Comparison of ENCODE assay signal across 1 cellular context in the genomic region with DNA sequence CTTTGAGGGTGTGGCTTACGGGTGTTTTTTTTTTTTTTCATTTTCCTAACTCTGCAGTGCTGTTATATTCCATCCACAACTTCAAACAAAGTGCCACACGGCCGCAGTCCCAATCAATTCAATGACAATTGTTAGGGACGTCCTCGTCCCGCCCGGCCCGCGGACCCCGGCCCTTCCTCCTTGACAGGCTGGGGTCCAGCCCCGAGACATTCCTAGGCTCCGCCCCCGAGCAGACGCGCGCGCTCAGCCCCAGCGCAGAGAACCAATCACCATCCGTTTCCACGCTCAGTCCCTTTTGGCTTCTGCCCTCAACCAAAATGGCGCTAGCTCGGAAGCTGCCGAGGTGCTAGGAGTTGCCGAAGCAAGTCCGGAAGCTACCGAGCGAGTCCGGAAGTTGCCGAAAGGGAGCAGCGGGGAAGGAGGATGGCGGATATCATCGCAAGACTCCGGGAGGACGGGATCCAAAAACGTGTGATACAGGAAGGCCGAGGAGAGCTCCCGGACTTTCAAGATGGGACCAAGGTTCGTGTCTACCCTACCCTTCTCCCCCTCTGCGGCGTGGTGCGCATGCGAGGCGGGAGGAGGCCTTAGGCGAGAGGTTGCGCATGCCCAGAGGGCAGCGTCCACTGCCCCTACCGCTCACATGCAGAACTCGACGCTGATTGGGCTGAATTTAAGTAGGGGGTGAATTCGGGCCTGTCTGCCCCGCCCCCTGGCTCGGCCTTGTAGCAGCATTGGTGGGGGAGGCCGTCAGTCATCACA.
TF ChIP-seq lines count a peak whose summit lies in the region.

Gene AIP (plus strand): TSS at position 291 of the 762 bp plus-strand sequence. CDS start 133 bp downstream, at position 424.

TF ChIP-seq in K562, 482 proteins besides CTCF, POLR2A, EP300 and RAD21 (continued from another document):
- TF ChIP-seq, protein P1, sequence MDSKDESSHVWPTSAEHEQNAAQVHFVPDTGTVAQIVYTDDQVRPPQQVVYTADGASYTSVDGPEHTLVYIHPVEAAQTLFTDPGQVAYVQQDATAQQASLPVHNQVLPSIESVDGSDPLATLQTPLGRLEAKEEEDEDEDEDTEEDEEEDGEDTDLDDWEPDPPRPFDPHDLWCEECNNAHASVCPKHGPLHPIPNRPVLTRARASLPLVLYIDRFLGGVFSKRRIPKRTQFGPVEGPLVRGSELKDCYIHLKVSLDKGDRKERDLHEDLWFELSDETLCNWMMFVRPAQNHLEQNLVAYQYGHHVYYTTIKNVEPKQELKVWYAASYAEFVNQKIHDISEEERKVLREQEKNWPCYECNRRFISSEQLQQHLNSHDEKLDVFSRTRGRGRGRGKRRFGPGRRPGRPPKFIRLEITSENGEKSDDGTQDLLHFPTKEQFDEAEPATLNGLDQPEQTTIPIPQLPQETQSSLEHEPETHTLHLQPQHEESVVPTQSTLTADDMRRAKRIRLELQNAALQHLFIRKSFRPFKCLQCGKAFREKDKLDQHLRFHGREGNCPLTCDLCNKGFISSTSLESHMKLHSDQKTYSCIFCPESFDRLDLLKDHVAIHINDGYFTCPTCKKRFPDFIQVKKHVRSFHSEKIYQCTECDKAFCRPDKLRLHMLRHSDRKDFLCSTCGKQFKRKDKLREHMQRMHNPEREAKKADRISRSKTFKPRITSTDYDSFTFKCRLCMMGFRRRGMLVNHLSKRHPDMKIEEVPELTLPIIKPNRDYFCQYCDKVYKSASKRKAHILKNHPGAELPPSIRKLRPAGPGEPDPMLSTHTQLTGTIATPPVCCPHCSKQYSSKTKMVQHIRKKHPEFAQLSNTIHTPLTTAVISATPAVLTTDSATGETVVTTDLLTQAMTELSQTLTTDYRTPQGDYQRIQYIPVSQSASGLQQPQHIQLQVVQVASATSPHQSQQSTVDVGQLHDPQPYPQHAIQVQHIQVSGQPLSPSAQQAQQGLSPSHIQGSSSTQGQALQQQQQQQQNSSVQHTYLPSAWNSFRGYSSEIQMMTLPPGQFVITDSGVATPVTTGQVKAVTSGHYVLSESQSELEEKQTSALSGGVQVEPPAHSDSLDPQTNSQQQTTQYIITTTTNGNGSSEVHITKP (IDR thresholded peaks at IDR 0.05; ENCODE audit: partially characterized antibody) = no peak
- TF ChIP-seq HCFC1 (IDR thresholded peaks at IDR 0.05; ENCODE audit: low read depth, low read length) (peak; percentile 85), TARDBP (IDR thresholded peaks at IDR 0.05) (no peak)
